Comparison of ENCODE assay signal across 1 cellular context in genomic region chr11:109898592-109898991, GRCh38.
TF ChIP-seq lines count a peak whose summit lies in the region.

No MANE protein-coding gene starts in this region.

TF ChIP-seq in HEK293, 187 proteins besides CTCF, POLR2A, EP300 and RAD21 (continued from another document):
- no peak for TF ChIP-seq ZNF280D (tag by site-specific recombination; IDR thresholded peaks at IDR 0.05)
- TF ChIP-seq ZNF132 (tag by site-specific recombination; IDR thresholded peaks at IDR 0.05; ENCODE audit: borderline replicate concordance): no peak
- TF ChIP-seq ZBTB1 (tag by site-specific recombination; IDR thresholded peaks at IDR 0.05): no peak
- peak; percentile 82 for TF ChIP-seq ZNF791 (tag by site-specific recombination; IDR thresholded peaks at IDR 0.05)
- no peak for TF ChIP-seq KLF10 (tag by site-specific recombination; IDR thresholded peaks at IDR 0.05)
- no peak for TF ChIP-seq ZNF529 (tag by site-specific recombination; IDR thresholded peaks at IDR 0.05; ENCODE audit: insufficient replicate concordance)
- peak; percentile 52 for TF ChIP-seq SETDB1 (IDR thresholded peaks at IDR 0.05; ENCODE audit: insufficient read length, low read length)
- TF ChIP-seq ELK4 (IDR thresholded peaks at IDR 0.05; ENCODE audit: borderline replicate concordance, low read depth, low read length): no peak
- TF ChIP-seq SP7 (tag by site-specific recombination; IDR thresholded peaks at IDR 0.05): no peak
